26 cellular contexts compared by ENCODE assay signal in the genomic region with DNA sequence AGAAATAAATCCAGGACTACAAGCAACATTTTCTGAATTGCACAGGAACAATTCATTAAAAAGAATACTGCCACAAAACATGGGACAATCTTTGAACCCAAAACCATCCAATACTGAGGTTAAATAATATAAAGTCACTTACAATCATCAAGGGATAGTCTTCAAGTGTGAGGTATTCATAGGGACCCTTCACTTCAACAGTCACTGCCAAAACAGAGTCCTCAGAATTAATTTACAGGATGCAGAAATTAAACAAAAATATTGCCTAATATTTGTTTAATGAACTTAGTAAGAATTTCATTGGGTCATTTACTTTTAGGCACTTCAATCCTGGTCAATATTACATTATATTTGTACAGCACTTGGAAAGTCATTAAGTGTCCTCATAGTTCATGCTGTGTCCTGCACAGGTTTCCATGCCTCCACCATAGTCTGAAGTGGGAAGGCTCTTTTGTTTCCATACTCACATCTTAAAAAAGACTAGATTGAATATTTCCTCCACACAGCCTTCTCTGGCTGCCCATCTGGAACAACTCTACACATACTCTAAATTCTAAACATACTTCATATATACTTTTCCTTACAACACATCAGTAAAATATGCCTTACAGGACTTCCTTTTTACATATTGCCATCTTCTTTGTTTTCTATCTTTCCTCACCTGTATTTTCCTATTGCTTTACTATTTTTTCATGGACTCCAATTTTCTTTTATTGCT. TPM values are rescaled to one million over a fixed set of nuclear protein-coding genes. Genes with fewer than 3 reads are reported as not detected.
DNase-seq lines count a peak whose midpoint lies in the region; ATAC-seq and TF ChIP-seq lines count a peak whose summit lies in the region.
"Had no signal": no experiment of that assay in that cellular context is flagged by ENCODE, and none has a peak within 500 bp of the region (broad histone marks: within the 10 kb centered on the region; RNA-seq: fewer than 3 reads in every experiment).

No MANE protein-coding gene starts in this region.

- no peaks in the 10 kb centered on the region for H3K9me3 Mint-ChIP-seq in CD4-positive, alpha-beta memory T cell
- H3K9me3 Mint-ChIP-seq: activated CD4-positive, alpha-beta T cell treated with anti-CD3 and anti-CD28 coated beads, Interleukin-2, amount 10 ng/mL, durations not matched to agents 7 days and 5 days; stimulated activated naive CD8-positive, alpha-beta T cell treated with anti-CD3 and anti-CD28 coated beads, Interleukin-15, Interleukin-2, amounts not matched to agents 100 ng/mL and 50 ng/mL, for 24 hours had no signal

- TF ChIP-seq POLR2A in vagina (IDR thresholded peaks at IDR 0.05) = no peak

- H3K27me3 ChIP-seq in CD4-positive, alpha-beta memory T cell (ENCODE audit: insufficient read depth, low read length) = no peaks in the 10 kb centered on the region
- H3K27me3 ChIP-seq in adipocyte (replicated peaks; ENCODE audit: control insufficient read depth, insufficient read depth, low read length) = no peaks in the 10 kb centered on the region
- H3K27me3 ChIP-seq in left lung = no peaks in the 10 kb centered on the region
- H3K27me3 ChIP-seq in vagina = no peaks in the 10 kb centered on the region
- H3K27me3 ChIP-seq: tibial nerve had no signal

- intact Hi-C loops in CD4-positive, alpha-beta memory T cell (cut with micrococcal nuclease) = no loop called here
- intact Hi-C loops in left lung (cut with DNase I) = no loop called here
- intact Hi-C loops in vagina (cut with DNase I) = no loop called here

- DNase-seq in CD4-positive, alpha-beta memory T cell = no peak
- DNase-seq in ELR (ENCODE audit: low read depth) (peak; percentile 14), adipocyte (ENCODE audit: low read depth) (peak; percentile 50), left lung (no peak), vagina (ENCODE audit: extremely low spot score in 2 of 2) (no peak)
- DNase-seq: activated CD4-positive, alpha-beta T cell treated with anti-CD3 and anti-CD28 coated beads, Interleukin-2, amount 10 ng/mL, durations not matched to agents 7 days and 5 days; activated naive CD4-positive, alpha-beta T cell; aorta; Calu3; central memory CD4-positive, alpha-beta T cell; effector CD8-positive, alpha-beta T cell; GDM1; KBM-7; NCI-H146; NCI-H774; nucleus accumbens; SHP77 treated with DMSO at 0.1 percent for 48 hours; stimulated activated CD4-positive, alpha-beta T cell treated with anti-CD3 and anti-CD28 coated beads, Interleukin-4, amount 100 ng/mL, for 24 hours; T-helper 1 cell had no signal

- CTCF ChIA-PET in CD4-positive, alpha-beta memory T cell (lab: Charles Lee; ENCODE audit: partially characterized antibody) = no interaction called here

- no peak overlapping the region for H3K27ac ChIP-seq in CD4-positive, alpha-beta memory T cell (ENCODE audit: low read depth, low read length)
- H3K27ac ChIP-seq in left lung (no peak overlapping the region), vagina (no peak overlapping the region)
- H3K27ac ChIP-seq: tibial nerve had no signal

- H3K9me3 ChIP-seq in CD4-positive, alpha-beta memory T cell (ENCODE audit: control insufficient read depth in 1 of 2, low read length in 2 of 2) = no peaks in the 10 kb centered on the region
- no peaks in the 10 kb centered on the region for H3K9me3 ChIP-seq in adipocyte (ENCODE audit: control insufficient read depth, low read length)
- H3K9me3 ChIP-seq in left lung = no peaks in the 10 kb centered on the region
- no peaks in the 10 kb centered on the region for H3K9me3 ChIP-seq in vagina
- H3K9me3 ChIP-seq: tibial nerve had no signal

- peaks cover 5 to 14% (median 9%) of the 10 kb centered on the region in 4 donors for H3K4me1 Mint-ChIP-seq in CD4-positive, alpha-beta memory T cell
- H3K4me1 Mint-ChIP-seq: B cell had no signal

- H3K36me3 ChIP-seq in CD4-positive, alpha-beta memory T cell (ENCODE audit: insufficient read depth, low read length) = peaks cover 29% of the 10 kb centered on the region
- H3K36me3 ChIP-seq in adipocyte (ENCODE audit: control insufficient read depth, insufficient read depth, low read length, severe bottlenecking) (peaks cover 77% of the 10 kb centered on the region), left lung (peaks cover 4 to 83% of the 10 kb centered on the region in 2 donors), vagina (peaks cover 0 to 56% of the 10 kb centered on the region in 2 donors)

- peaks cover 45 to 68% of the 10 kb centered on the region in 2 donors for H3K36me3 Mint-ChIP-seq in CD4-positive, alpha-beta memory T cell

- no peak overlapping the region for H3K4me3 ChIP-seq in CD4-positive, alpha-beta memory T cell (ENCODE audit: low read length in 2 of 2)
- H3K4me3 ChIP-seq in adipocyte (ENCODE audit: low read length) (no peak overlapping the region), left lung (no peak overlapping the region), vagina (no peak overlapping the region)
- H3K4me3 ChIP-seq: tibial nerve had no signal

- POLR2A ChIA-PET in CD4-positive, alpha-beta memory T cell (lab: Charles Lee; ENCODE audit: partially characterized antibody) = no interaction called here

- H3K4me3 Mint-ChIP-seq in CD4-positive, alpha-beta memory T cell = no peak overlapping the region
- H3K4me3 Mint-ChIP-seq: activated CD4-positive, alpha-beta T cell treated with anti-CD3 and anti-CD28 coated beads, Interleukin-2, amount 10 ng/mL, durations not matched to agents 7 days and 5 days; B cell; stimulated activated naive CD8-positive, alpha-beta T cell treated with anti-CD3 and anti-CD28 coated beads, Interleukin-15, Interleukin-2, amounts not matched to agents 100 ng/mL and 50 ng/mL, for 24 hours had no signal

- H3K9ac ChIP-seq in adipocyte (ENCODE audit: low read length) = no peak overlapping the region

- no peaks in the 10 kb centered on the region for H3K27me3 Mint-ChIP-seq in CD4-positive, alpha-beta memory T cell
- H3K27me3 Mint-ChIP-seq: activated CD4-positive, alpha-beta T cell treated with anti-CD3 and anti-CD28 coated beads, Interleukin-2, amount 10 ng/mL, durations not matched to agents 7 days and 5 days; B cell; stimulated activated naive CD8-positive, alpha-beta T cell treated with anti-CD3 and anti-CD28 coated beads, Interleukin-15, Interleukin-2, amounts not matched to agents 100 ng/mL and 50 ng/mL, for 24 hours had no signal

- no peaks in the 10 kb centered on the region for H3K4me1 ChIP-seq in CD4-positive, alpha-beta memory T cell (ENCODE audit: insufficient read depth, low read length)
- H3K4me1 ChIP-seq in adipocyte (ENCODE audit: control insufficient read depth, insufficient read depth, low read length) (no peaks in the 10 kb centered on the region), left lung (no peaks in the 10 kb centered on the region), vagina (no peaks in the 10 kb centered on the region)
- H3K4me1 ChIP-seq: tibial nerve had no signal

- H3K27ac Mint-ChIP-seq in CD4-positive, alpha-beta memory T cell = peak overlapping the region in 4 of 7 donors; percentile 7 to 64 (median 24)
- H3K27ac Mint-ChIP-seq: activated CD4-positive, alpha-beta T cell treated with anti-CD3 and anti-CD28 coated beads, Interleukin-2, amount 10 ng/mL, durations not matched to agents 7 days and 5 days; B cell; stimulated activated naive CD8-positive, alpha-beta T cell treated with anti-CD3 and anti-CD28 coated beads, Interleukin-15, Interleukin-2, amounts not matched to agents 100 ng/mL and 50 ng/mL, for 24 hours had no signal

- TF ChIP-seq CTCF in left lung (IDR thresholded peaks at IDR 0.05) = no peak
- TF ChIP-seq CTCF in vagina (IDR thresholded peaks at IDR 0.05) = no peak

- ATAC-seq in left lung (peak; percentile 88), HG03280 (IDR thresholded peaks at IDR 0.05; ENCODE audit: unreplicated experiment) (no peak), HG03439 (IDR thresholded peaks at IDR 0.05; ENCODE audit: unreplicated experiment) (no peak)
- ATAC-seq: esophagus mucosa, left lobe of liver had no signal

RNA-seq across cellular contexts. Expression of a gene that starts 31.6 kb away (rescaled TPM):
- 100 to 1,000 TPM; 114 to 120 TPM for total RNA-seq in CD4-positive, alpha-beta memory T cell
- polyA plus RNA-seq in CD4-positive, alpha-beta memory T cell = 10 to 100 TPM; 21.2 to 39.1 TPM
- 10 to 100 TPM; 57.8 to 65.6 TPM for total RNA-seq in left lung
- total RNA-seq in vagina = 85.2 TPM

RNA-seq across cellular contexts. Expression of a gene that starts 33.3 kb away (rescaled TPM):
- total RNA-seq in CD4-positive, alpha-beta memory T cell = 10 to 100 TPM; 61.7 to 63.4 TPM
- 10 to 100 TPM in 1 of 2 donors, 1 to 10 TPM in 1; 8.9 to 15.4 TPM for polyA plus RNA-seq in CD4-positive, alpha-beta memory T cell
- total RNA-seq in left lung (10 to 100 TPM; 70.9 to 85.3 TPM), vagina (23.1 TPM)

RNA-seq across cellular contexts. Expression of a gene that starts 33.5 kb away (rescaled TPM):
- total RNA-seq in CD4-positive, alpha-beta memory T cell = 10 to 100 TPM; 49.9 to 56.6 TPM
- 10 to 100 TPM; 60.7 to 98.0 TPM for polyA plus RNA-seq in CD4-positive, alpha-beta memory T cell
- total RNA-seq in left lung (100 to 1,000 TPM; 110 to 118 TPM), vagina (45.2 TPM)

Comparison
In these comparisons a context has a peak if more than half of its experiments do, and no peak if none do; other contexts are left out.
1. DNase-seq: peak in ELR (single experiment) and adipocyte (single experiment); none in CD4-positive, alpha-beta memory T cell (0 of 5), left lung (0 of 2) and vagina (0 of 2).